Comparison of ENCODE assay signal across 9 cellular contexts in the genomic region with DNA sequence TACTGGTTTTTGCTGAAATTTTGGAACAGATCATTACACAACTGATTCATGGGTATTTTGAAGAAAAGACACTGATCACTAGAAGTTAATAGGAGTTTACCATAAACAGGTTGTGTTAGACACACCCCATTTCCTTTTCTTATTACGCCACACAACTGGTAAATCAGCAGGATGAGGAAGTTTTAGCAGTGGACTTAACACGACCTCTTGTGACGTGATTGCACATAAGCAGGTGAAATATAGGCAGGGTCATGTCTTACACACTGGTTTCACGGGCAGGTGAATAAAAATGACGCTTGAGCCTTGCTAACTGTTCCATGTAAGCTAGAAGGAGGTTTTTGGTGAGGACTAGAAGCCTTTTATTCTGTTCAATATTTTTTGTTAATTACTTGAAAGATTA. TPM values are rescaled to one million over a fixed set of nuclear protein-coding genes. Genes with fewer than 3 reads are reported as not detected.
A peak's percentile ranks its signal among the peaks of the same experiment; 100 is the strongest.
DNase-seq lines count a peak whose midpoint lies in the region; ATAC-seq and TF ChIP-seq lines count a peak whose summit lies in the region.
"Had no signal": no experiment of that assay in that cellular context is flagged by ENCODE, and none has a peak within 500 bp of the region (broad histone marks: within the 10 kb centered on the region; RNA-seq: fewer than 3 reads in every experiment).

No MANE protein-coding gene starts in this region.

- no TSS peak for BruUV-seq in PC-9 (replicated peaks; lab: Mats Ljungman, UMichigan)

- peaks cover 10% of the 10 kb centered on the region for H3K4me1 Mint-ChIP-seq in type B pancreatic cell (ENCODE audit: unreplicated experiment)

- H3K9me3 ChIP-seq in PC-9 (ENCODE audit: insufficient read depth, low read depth) = no peaks in the 10 kb centered on the region

- POLR2A ChIA-PET in PC-9 (lab: Charles Lee; ENCODE audit: unreplicated experiment) = no interaction called here

- H3K9me3 Mint-ChIP-seq in type B pancreatic cell = no peaks in the 10 kb centered on the region
- H3K9me3 Mint-ChIP-seq: nephron had no signal

- no peak overlapping the region for H2AFZ ChIP-seq in PC-9

- no peaks in the 10 kb centered on the region for H3K36me3 Mint-ChIP-seq in type B pancreatic cell

- H3K79me2 ChIP-seq in PC-9 (ENCODE audit: low read depth) = no peaks in the 10 kb centered on the region

- CTCF ChIA-PET in PC-9 (lab: Charles Lee) = interaction anchor here (0.5 to 1.8 kb wide), 2 partner anchors 187 to 189 kb away, joined by 3 to 6 read pairs; no protein-coding TSS in a partner anchor

- no peak overlapping the region for H3K4me3 ChIP-seq in PC-9
- no peak overlapping the region for H3K4me3 ChIP-seq in fibroblast of the aortic adventitia (ENCODE audit: low read depth, low read length)

- no peaks in the 10 kb centered on the region for H4K20me1 ChIP-seq in PC-9 (ENCODE audit: insufficient read depth)

- no peaks in the 10 kb centered on the region for H3K27me3 ChIP-seq in PC-9 (ENCODE audit: insufficient read depth, low read depth)

- peaks cover 8% of the 10 kb centered on the region for H3K27me3 Mint-ChIP-seq in type B pancreatic cell

- H3K36me3 ChIP-seq in PC-9 (ENCODE audit: low read depth) = no peaks in the 10 kb centered on the region

- peak; percentile 13 for DNase-seq in activated naive CD4-positive, alpha-beta T cell treated with Interleukin-2 at 50 U/mL for 16 hours
- no peak for DNase-seq in activated naive CD4-positive, alpha-beta T cell (lab: John Stamatoyannopoulos, UW)
- peak; percentile 32 to 89 for DNase-seq in PC-9
- DNase-seq in fibroblast of the aortic adventitia (ENCODE audit: low read depth) = peak; percentile 56
- no peak for DNase-seq in type B pancreatic cell (ENCODE audit: extremely low spot score, unreplicated experiment)

- H3K4me1 ChIP-seq in PC-9 (replicated peaks; ENCODE audit: insufficient read depth) = peaks cover 7% of the 10 kb centered on the region

- no peak overlapping the region for H3K4me3 Mint-ChIP-seq in type B pancreatic cell
- H3K4me3 Mint-ChIP-seq: nephron had no signal

- ATAC-seq in HG03196 (IDR thresholded peaks at IDR 0.05; ENCODE audit: unreplicated experiment) (no peak), HG03354 (IDR thresholded peaks at IDR 0.05; ENCODE audit: poor library complexity, severe bottlenecking, unreplicated experiment) (no peak), GM19324 (IDR thresholded peaks at IDR 0.05; ENCODE audit: low FRiP score, unreplicated experiment) (no peak)

- H3F3A ChIP-seq in PC-9 (ENCODE audit: insufficient read depth, low read depth) = no peaks in the 10 kb centered on the region

- H3K4me2 ChIP-seq in PC-9 = peak overlapping the region; percentile 21; the same call in 1 of the 2 replicates

- H3K27ac Mint-ChIP-seq in type B pancreatic cell = peak overlapping the region; percentile 65
- H3K27ac Mint-ChIP-seq: nephron had no signal

- intact Hi-C loops in PC-9 (cut with micrococcal nuclease; ENCODE audit: unreplicated experiment) = loop anchor here (1.0 to 10.0 kb wide), 5 partner anchors 187 to 1406 kb away; a partner anchor contains a TSS

- TF ChIP-seq CTCF in PC-9 (conservative IDR thresholded peaks at IDR 0.05) (peak; percentile 53), fibroblast of the aortic adventitia (IDR thresholded peaks at IDR 0.05; ENCODE audit: insufficient read depth, low read length) (no peak), type B pancreatic cell (conservative IDR thresholded peaks at IDR 0.05) (no peak)

- no peak overlapping the region for H3K27ac ChIP-seq in PC-9

- H3K9me2 ChIP-seq in PC-9 (ENCODE audit: insufficient read depth) = no peaks in the 10 kb centered on the region

RNA-seq across cellular contexts. Expression of a gene that starts 27.1 kb away (rescaled TPM):
- total RNA-seq in PC-9 (2021) (1.7 and 1.9 TPM in 2 replicates), fibroblast of the aortic adventitia (ENCODE audit: low replicate concordance) (0.45 and 8.6 TPM in 2 replicates), type B pancreatic cell (ENCODE audit: low replicate concordance) (11.6 and 24.2 TPM in 2 replicates)

Comparison
In these comparisons a context has a peak if more than half of its experiments do, and no peak if none do; other contexts are left out.
1. DNase-seq: peak in activated naive CD4-positive, alpha-beta T cell treated with Interleukin-2 at 50 U/mL for 16 hours (single experiment), PC-9 (2 of 2) and fibroblast of the aortic adventitia (single experiment); none in activated naive CD4-positive, alpha-beta T cell (0 of 4) and type B pancreatic cell (single experiment).